Comparison of ENCODE assay signal across 8 cellular contexts in the genomic region with DNA sequence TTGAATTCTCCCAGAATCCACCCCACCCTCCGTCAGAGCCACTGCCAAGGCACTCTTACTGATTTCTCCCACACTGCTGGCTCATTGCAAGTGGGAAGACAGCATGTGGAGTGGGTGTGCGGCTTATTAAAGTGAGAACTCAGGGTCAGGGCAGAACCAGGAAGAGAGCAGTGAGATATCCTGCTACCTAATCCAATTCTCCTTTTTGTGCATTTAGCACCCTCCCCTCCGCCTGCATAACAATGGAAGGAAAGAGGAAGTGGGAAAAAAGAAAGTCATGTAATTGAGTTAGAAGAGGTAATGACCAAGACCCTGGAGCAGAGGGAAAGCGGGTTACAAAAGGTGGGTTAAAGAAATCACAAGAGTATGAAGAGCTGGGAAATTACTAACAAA. TPM values are rescaled to one million over a fixed set of nuclear protein-coding genes. Genes with fewer than 3 reads are reported as not detected.
DNase-seq lines count a peak whose midpoint lies in the region; ATAC-seq and TF ChIP-seq lines count a peak whose summit lies in the region.

No MANE protein-coding gene starts in this region.

- H3K4me1 Mint-ChIP-seq in brain: peaks cover 27% of the 10 kb centered on the region

- H3K27me3 Mint-ChIP-seq in brain: peaks cover 7% of the 10 kb centered on the region

- H3K4me3 Mint-ChIP-seq in brain: peak overlapping the region in 4 of 5 experiments; percentile 2 to 56 (median 5)

- peaks cover 4 to 31% (median 16%) of the 10 kb centered on the region in 4 donors for H3K4me1 ChIP-seq in transverse colon

- peak overlapping the region in 4 of 5 experiments; percentile 10 to 87 (median 39) for H3K27ac Mint-ChIP-seq in brain

- H3K4me3 ChIP-seq in transverse colon: peak overlapping the region in 1 of 4 donors; percentile 17

- TF ChIP-seq CTCF in brain (conservative IDR thresholded peaks at IDR 0.05) (no peak), transverse colon (IDR thresholded peaks at IDR 0.05) (no peak)

- H3K27me3 ChIP-seq in transverse colon: no peaks in the 10 kb centered on the region

- H3K9me3 Mint-ChIP-seq in brain: peaks cover 0 to 2% (median 0%) of the 10 kb centered on the region in 5 experiments

- H3K36me3 ChIP-seq in transverse colon: no peaks in the 10 kb centered on the region

- WGBS in transverse colon (ENCODE audit: low coverage in 1 of 2), 2 donors: 33 to 44% methylated on average over 4 of the region's 4 CpGs

- in situ Hi-C loops in transverse colon (cut with MboI; ENCODE audit: low pct_ligation_motif_present in 1 of 4, low pct_unique_long_range_greater_than_20kb in 1 of 4, low sequenced_read_pairs in 3 of 4): no loop called here

- H3K9me3 ChIP-seq in transverse colon: no peaks in the 10 kb centered on the region

- intact Hi-C loops in transverse colon (cut with DNase I; ENCODE audit: low total_unique reads): no loop called here

- peak; percentile 45 for ATAC-seq in left lobe of liver
- ATAC-seq in HG03442 (IDR thresholded peaks at IDR 0.05; ENCODE audit: unreplicated experiment): no peak
- ATAC-seq in GM21526 (IDR thresholded peaks at IDR 0.05; ENCODE audit: low FRiP score, unreplicated experiment): no peak

- TF ChIP-seq EP300 in transverse colon (IDR thresholded peaks at IDR 0.05; ENCODE audit: low read depth): no peak

- peak overlapping the region; percentile 81 to 88 (median 86) for H3K27ac ChIP-seq in transverse colon

- no peaks in the 10 kb centered on the region for H3K36me3 Mint-ChIP-seq in brain

- DNase-seq in NCI-H2107 treated with DMSO at 0.1 percent for 48 hours (lab: John Stamatoyannopoulos, UW; ENCODE audit: unreplicated experiment): peak; percentile 32
- DNase-seq in NCI-H2107 (lab: John Stamatoyannopoulos, UW): no peak
- DNase-seq in left lobe of liver (ENCODE audit: low spot score): no peak
- peak; percentile 26 for DNase-seq in transverse colon
- no peak for DNase-seq in HuH-7 (ENCODE audit: low spot score)

- TF ChIP-seq POLR2A in transverse colon (IDR thresholded peaks at IDR 0.05): no peak

RNA-seq across cellular contexts. Expression of a gene that starts 27.8 kb away (rescaled TPM):
- 18.2 TPM for polyA plus RNA-seq in brain (ENCODE audit: insufficient read depth, low read depth, low replicate concordance)
- 14.4 TPM for total RNA-seq in left lobe of liver
- 10 to 100 TPM; 52.4 to 98.4 (median 76.0) TPM for total RNA-seq in transverse colon

Comparison
In these comparisons a context has a peak if more than half of its experiments do, and no peak if none do; other contexts are left out.
1. DNase-seq: peak in NCI-H2107 treated with DMSO at 0.1 percent for 48 hours (single experiment) and transverse colon (single experiment); none in NCI-H2107 (single experiment), left lobe of liver (single experiment) and HuH-7 (single experiment).